23 cellular contexts compared by ENCODE assay signal in the genomic region with DNA sequence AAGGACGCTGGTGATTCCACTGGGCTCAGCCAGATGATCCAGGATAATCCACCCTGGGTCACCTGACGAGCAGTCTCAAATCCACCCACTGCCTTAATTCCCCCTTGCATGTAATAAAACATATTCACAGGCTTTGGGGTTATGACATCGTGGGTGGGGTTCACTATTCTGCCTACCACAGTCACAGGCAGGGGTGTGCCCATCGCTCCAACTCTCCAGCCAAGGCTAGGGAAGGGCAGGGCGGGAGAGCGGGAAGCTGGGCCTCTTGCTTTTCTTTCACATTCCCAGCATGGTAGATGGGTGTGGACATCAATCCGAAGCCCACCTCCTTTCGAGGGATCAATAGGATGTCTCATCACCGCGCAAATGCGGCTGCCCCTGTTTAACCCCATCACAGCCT. TPM values are rescaled to one million over a fixed set of nuclear protein-coding genes. Genes with fewer than 3 reads are reported as not detected.
DNase-seq lines count a peak whose midpoint lies in the region; ATAC-seq, FAIRE-seq and TF ChIP-seq lines count a peak whose summit lies in the region.
"Had no signal": no experiment of that assay in that cellular context is flagged by ENCODE, and none has a peak within 500 bp of the region (broad histone marks: within the 10 kb centered on the region; RNA-seq: fewer than 3 reads in every experiment).

No MANE protein-coding gene starts in this region.

- POLR2A ChIA-PET in A549 (lab: Yijun Ruan, JAX) = interaction anchor here (0.5 kb wide), 1 partner anchor 197 kb away, joined by 3 read pairs; no protein-coding TSS in a partner anchor

- H3K36me3 ChIP-seq in RWPE2 (ENCODE audit: low read depth) (no peaks in the 10 kb centered on the region), hepatocyte (replicated peaks; ENCODE audit: insufficient read depth, low read depth) (no peaks in the 10 kb centered on the region), stomach smooth muscle (ENCODE audit: control insufficient read depth in 2 of 2, insufficient read depth in 2 of 2, low read length in 2 of 2) (no peaks in the 10 kb centered on the region), lower lobe of right lung (no peaks in the 10 kb centered on the region)
- H3K36me3 ChIP-seq: SJSA1 had no signal

- no peak for DNase-seq in A549 (ENCODE audit: low read depth in 1 of 2, low spot score in 1 of 2)
- DNase-seq in RWPE2 (ENCODE audit: low spot score) = no peak
- DNase-seq in hepatocyte (ENCODE audit: low spot score) = no peak
- DNase-seq in lower lobe of right lung = no peak
- DNase-seq in UCSD-AML1 (lab: John Stamatoyannopoulos, UW; ENCODE audit: unreplicated experiment) = no peak
- DNase-seq: DMS79 treated with DMSO at 0.1 percent for 48 hours, KG1, NCI-H1417, NCI-H187, NCI-H2107, NCI-H510A, NCI-H748 treated with DMSO at 0.1 percent for 48 hours had no signal

- TF ChIP-seq RAD21 in A549 (conservative IDR thresholded peaks at IDR 0.05 in 1 of 2, IDR thresholded peaks at IDR 0.05 in 1 of 2) = no peak

- no peak overlapping the region for H3K9ac ChIP-seq in stomach smooth muscle (ENCODE audit: low read length in 2 of 2)

- no peaks in the 10 kb centered on the region for H3K9me3 ChIP-seq in A549
- no peaks in the 10 kb centered on the region for H3K9me3 ChIP-seq in RWPE2 (ENCODE audit: severe bottlenecking)
- no peaks in the 10 kb centered on the region for H3K9me3 ChIP-seq in hepatocyte (ENCODE audit: low read depth)
- no peaks in the 10 kb centered on the region for H3K9me3 ChIP-seq in stomach smooth muscle (ENCODE audit: control insufficient read depth in 2 of 2, low read length in 2 of 2)
- H3K9me3 ChIP-seq in lower lobe of right lung = no peaks in the 10 kb centered on the region
- H3K9me3 ChIP-seq: SJSA1 had no signal

- TF ChIP-seq CTCF in A549 (IDR thresholded peaks at IDR 0.05) = no peak
- no peak for TF ChIP-seq CTCF in RWPE2 (IDR thresholded peaks at IDR 0.05; ENCODE audit: poor library complexity, severe bottlenecking)
- TF ChIP-seq CTCF in hepatocyte (IDR thresholded peaks at IDR 0.05; ENCODE audit: poor library complexity) = no peak
- TF ChIP-seq CTCF in lower lobe of right lung (IDR thresholded peaks at IDR 0.05) = no peak

- no peak for TF ChIP-seq EP300 in A549 (IDR thresholded peaks at IDR 0.05)

- H3K27me3 ChIP-seq in RWPE2 (ENCODE audit: insufficient read depth, poor library complexity, severe bottlenecking) (no peaks in the 10 kb centered on the region), hepatocyte (peaks cover 6% of the 10 kb centered on the region), stomach smooth muscle (ENCODE audit: control insufficient read depth in 1 of 2, insufficient read depth in 2 of 2, low read length in 2 of 2) (peaks cover 0 to 2% of the 10 kb centered on the region in 2 donors), lower lobe of right lung (ENCODE audit: low read depth) (peaks cover 16% of the 10 kb centered on the region)

- FAIRE-seq in A549 (lab: Jason Lieb, UNC) = no peak
- FAIRE-seq: A204.1, H54 had no signal

- no peaks in the 10 kb centered on the region for H3K79me2 ChIP-seq in hepatocyte

- 69% methylated on average over 11 of the region's 11 CpGs for WGBS in A549 (ENCODE audit: missing lambda C conversion rate)
- WGBS in hepatocyte (ENCODE audit: low lambda C conversion rate, missing lambda C conversion rate) = 80% methylated on average over 11 of the region's 11 CpGs

- no peaks in the 10 kb centered on the region for H4K20me1 ChIP-seq in hepatocyte (ENCODE audit: insufficient read depth, poor library complexity, severe bottlenecking)

- peak overlapping the region; percentile 7 to 68; a peak in 3 of 6 replicates for H3K27ac ChIP-seq in A549
- H3K27ac ChIP-seq in RWPE2 (ENCODE audit: poor library complexity, severe bottlenecking) = peak overlapping the region; percentile 27
- peak overlapping the region; percentile 74 for H3K27ac ChIP-seq in hepatocyte
- H3K27ac ChIP-seq in stomach smooth muscle (ENCODE audit: low read length) = peak overlapping the region; percentile 66
- H3K27ac ChIP-seq in lower lobe of right lung = no peak overlapping the region
- H3K27ac ChIP-seq: C4-2B, SJSA1 had no signal

- H3K4me1 ChIP-seq in A549 = peaks cover 12% of the 10 kb centered on the region
- peaks cover 14% of the 10 kb centered on the region for H3K4me1 ChIP-seq in RWPE2 (ENCODE audit: insufficient read depth, poor library complexity, severe bottlenecking)
- peaks cover 3% of the 10 kb centered on the region for H3K4me1 ChIP-seq in hepatocyte (ENCODE audit: insufficient read depth)
- peaks cover 16% of the 10 kb centered on the region for H3K4me1 ChIP-seq in stomach smooth muscle (ENCODE audit: control insufficient read depth, insufficient read depth, low read length)
- H3K4me1 ChIP-seq in lower lobe of right lung = no peaks in the 10 kb centered on the region
- H3K4me1 ChIP-seq: SJSA1 had no signal

- CTCF ChIA-PET in A549 (lab: Yijun Ruan, JAX) = interaction anchor here (0.6 to 15.1 kb wide), 17 partner anchors 7 to 237 kb away, joined by 3 to 142 read pairs (median 6); a partner anchor contains a TSS

- intact Hi-C loops in lower lobe of right lung (cut with DNase I) = no loop called here

- TF ChIP-seq POLR2A in A549 (IDR thresholded peaks at IDR 0.05; ENCODE audit: low read length) = no peak

- H3K4me3 ChIP-seq in A549 (no peak overlapping the region), RWPE2 (ENCODE audit: severe bottlenecking) (no peak overlapping the region), hepatocyte (no peak overlapping the region), stomach smooth muscle (ENCODE audit: low read length in 2 of 2) (peak overlapping the region in 1 of 2 donors; percentile 22), lower lobe of right lung (no peak overlapping the region)
- H3K4me3 ChIP-seq: SJSA1 had no signal

- no peak overlapping the region for H2AFZ ChIP-seq in hepatocyte

- no peaks in the 10 kb centered on the region for H3K9me2 ChIP-seq in hepatocyte (replicated peaks; ENCODE audit: insufficient read depth)

- ATAC-seq in A549 (no peak), RWPE2 (ENCODE audit: low read depth) (no peak), lower lobe of right lung (no peak), HG03135 (IDR thresholded peaks at IDR 0.05; ENCODE audit: unreplicated experiment) (no peak), GM18868 (IDR thresholded peaks at IDR 0.05; ENCODE audit: unreplicated experiment) (no peak)

- H3K4me2 ChIP-seq in A549 (peak overlapping the region; percentile 27; the same call in 1 of the 3 replicates), hepatocyte (no peak overlapping the region)

TF ChIP-seq in A549, 52 proteins besides CTCF, POLR2A, EP300 and RAD21 (continues in another document):
- no peak for TF ChIP-seq ZFP36 (IDR thresholded peaks at IDR 0.05; ENCODE audit: borderline replicate concordance, partially characterized antibody)
- no peak for TF ChIP-seq JUN (IDR thresholded peaks at IDR 0.05)
- no peak for TF ChIP-seq BHLHE40 (IDR thresholded peaks at IDR 0.05; ENCODE audit: low read depth, low read length)
- no peak for TF ChIP-seq RNF2 (IDR thresholded peaks at IDR 0.05; ENCODE audit: borderline replicate concordance, low read depth)
- no peak for TF ChIP-seq TFCP2L1 (CRISPR knock-in tag; IDR thresholded peaks at IDR 0.05)
- no peak for TF ChIP-seq FOSL2 (IDR thresholded peaks at IDR 0.05)
- no peak for TF ChIP-seq FOSL2 (CRISPR knock-in tag; IDR thresholded peaks at IDR 0.05)
- TF ChIP-seq, protein P1, sequence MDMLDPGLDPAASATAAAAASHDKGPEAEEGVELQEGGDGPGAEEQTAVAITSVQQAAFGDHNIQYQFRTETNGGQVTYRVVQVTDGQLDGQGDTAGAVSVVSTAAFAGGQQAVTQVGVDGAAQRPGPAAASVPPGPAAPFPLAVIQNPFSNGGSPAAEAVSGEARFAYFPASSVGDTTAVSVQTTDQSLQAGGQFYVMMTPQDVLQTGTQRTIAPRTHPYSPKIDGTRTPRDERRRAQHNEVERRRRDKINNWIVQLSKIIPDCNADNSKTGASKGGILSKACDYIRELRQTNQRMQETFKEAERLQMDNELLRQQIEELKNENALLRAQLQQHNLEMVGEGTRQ (IDR thresholded peaks at IDR 0.05) = no peak
- no peak for TF ChIP-seq CBX2 (IDR thresholded peaks at IDR 0.05; ENCODE audit: borderline replicate concordance, low read depth)
- no peak for TF ChIP-seq ZNF302 (CRISPR knock-in tag; IDR thresholded peaks at IDR 0.05)

RNA-seq across cellular contexts. Expression of a gene that starts 12.7 kb away (rescaled TPM):
- polyA plus RNA-seq in A549 (2011; rRNA removed) = not detected in 2 replicates
- polyA plus RNA-seq in A549 (2012; cell fraction: cytosol; rRNA removed) = not detected in 2 replicates
- not detected in 2 replicates for polyA plus RNA-seq in A549 (2012; cell fraction: nucleus; rRNA removed)
- polyA plus RNA-seq in A549 (2017; fragmentation: RNase III; extraction: RNeasy Plus Mini Kit Qiagen cat#74134 plus additional on column Dnase treatment) = not detected in 3 replicates
- polyA minus RNA-seq in A549 (2011; rRNA and poly(A)+ RNA removed) = not detected in 2 replicates
- not detected in 2 replicates for total RNA-seq in hepatocyte
- polyA plus RNA-seq in hepatocyte = not detected in 2 replicates
- not detected for total RNA-seq in lower lobe of right lung
- total RNA-seq: G401, HFFc6, HT-29, PC-3, SJSA1 had no signal

RNA-seq across cellular contexts. Expression of a gene that starts 18.8 kb away (rescaled TPM):
- polyA plus RNA-seq in A549 (2011; rRNA removed) = not detected in 2 replicates
- polyA plus RNA-seq in A549 (2012; cell fraction: cytosol; rRNA removed) = not detected in 2 replicates
- not detected in 2 replicates for polyA plus RNA-seq in A549 (2012; cell fraction: nucleus; rRNA removed)
- polyA plus RNA-seq in A549 (2017; fragmentation: RNase III; extraction: RNeasy Plus Mini Kit Qiagen cat#74134 plus additional on column Dnase treatment) = not detected in 3 replicates
- polyA minus RNA-seq in A549 (2011; rRNA and poly(A)+ RNA removed) = not detected in 2 replicates
- 0.03 TPM in 1 of 2 replicates, not detected in the other for total RNA-seq in hepatocyte
- polyA plus RNA-seq in hepatocyte = 0.37 TPM in 1 of 2 replicates, not detected in the other
- 7.3 TPM for total RNA-seq in lower lobe of right lung
- total RNA-seq: G401, HFFc6, HT-29, PC-3, SJSA1 had no signal

RNA-seq across cellular contexts. Expression of a gene that starts 37.4 kb away (rescaled TPM):
- polyA plus RNA-seq in A549 (2011; rRNA removed) (0.29 TPM in 1 of 2 replicates, not detected in the other), A549 (2017; fragmentation: RNase III; extraction: RNeasy Plus Mini Kit Qiagen cat#74134 plus additional on column Dnase treatment) (0.37 to 0.50 TPM (median 0.45 TPM) in 3 replicates), hepatocyte (0.28 TPM in 1 of 2 replicates, not detected in the other)
- 0.48 and 0.79 TPM in 2 replicates for polyA plus RNA-seq in A549 (2012; cell fraction: cytosol; rRNA removed)
- 0.19 TPM in 1 of 2 replicates, not detected in the other for polyA plus RNA-seq in A549 (2012; cell fraction: nucleus; rRNA removed)
- polyA minus RNA-seq in A549 (2011; rRNA and poly(A)+ RNA removed) = not detected in 2 replicates
- total RNA-seq in hepatocyte (0.67 TPM in 1 of 2 replicates, not detected in the other), lower lobe of right lung (0.92 TPM)
- total RNA-seq: G401, HFFc6, HT-29, PC-3, SJSA1 had no signal

RNA-seq across cellular contexts. Expression of a gene that starts 58.8 kb away (rescaled TPM):
- polyA plus RNA-seq in A549 (2011; rRNA removed) (0.05 TPM in 1 of 2 replicates, not detected in the other), A549 (2017; fragmentation: RNase III; extraction: RNeasy Plus Mini Kit Qiagen cat#74134 plus additional on column Dnase treatment) (0.08 TPM in 1 of 3 replicates, not detected in the others), hepatocyte (0.47 and 0.96 TPM in 2 replicates)
- 0.05 and 0.06 TPM in 2 replicates for polyA plus RNA-seq in A549 (2012; cell fraction: cytosol; rRNA removed)
- polyA plus RNA-seq in A549 (2012; cell fraction: nucleus; rRNA removed) = 0.10 and 0.11 TPM in 2 replicates
- not detected in 2 replicates for polyA minus RNA-seq in A549 (2011; rRNA and poly(A)+ RNA removed)
- total RNA-seq in hepatocyte (0.43 TPM in 1 of 2 replicates, not detected in the other), lower lobe of right lung (13.9 TPM)
- total RNA-seq: G401, HFFc6, PC-3, SJSA1 had no signal
